In the genomic region with DNA sequence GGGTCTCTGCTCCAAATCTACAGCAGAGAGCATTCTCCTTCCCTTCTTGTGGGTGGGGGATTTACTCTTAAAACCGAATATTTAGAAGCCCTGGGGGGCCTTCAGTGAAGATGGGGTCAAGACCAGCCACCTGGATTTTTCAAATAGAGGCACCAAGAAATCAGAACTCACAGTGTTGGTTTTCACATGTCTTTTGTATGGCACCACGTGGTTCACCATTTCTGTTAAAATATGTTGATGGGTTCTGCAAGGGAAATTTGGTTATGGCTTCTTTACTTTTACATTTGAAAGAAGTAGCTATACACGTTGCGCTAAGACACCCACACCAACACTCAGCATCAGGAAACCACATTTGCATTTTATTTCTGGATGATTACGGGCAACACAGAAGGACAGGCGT, we compare ENCODE assay signal across 30 cellular contexts. TPM values are rescaled to one million over a fixed set of nuclear protein-coding genes. Genes with fewer than 3 reads are reported as not detected.
DNase-seq lines count a peak whose midpoint lies in the region; ATAC-seq, FAIRE-seq and TF ChIP-seq lines count a peak whose summit lies in the region.
"Had no signal": no experiment of that assay in that cellular context is flagged by ENCODE, and none has a peak within 500 bp of the region (broad histone marks: within the 10 kb centered on the region; RNA-seq: fewer than 3 reads in every experiment).

No MANE protein-coding gene starts in this region.

- H3K9ac ChIP-seq in HepG2 (ENCODE audit: insufficient read depth, low read depth, low read length), result no peak overlapping the region
- H3K9ac ChIP-seq: BLaER1; BLaER1 treated with 17β-estradiol and CSF1 and Interleukin-3, amounts not matched to agents 10 nM and 100 nM had no signal

- H4K20me1 ChIP-seq in HepG2 (ENCODE audit: insufficient read depth, low read length), result no peaks in the 10 kb centered on the region
- H4K20me1 ChIP-seq: BLaER1; BLaER1 treated with 17β-estradiol and CSF1 and Interleukin-3, amounts not matched to agents 10 nM and 100 nM had no signal

- ATAC-seq in HepG2 (no peak), right lobe of liver (no peak)
- ATAC-seq: A549; CD8-positive, alpha-beta T cell had no signal

- H3K27me3 ChIP-seq in HepG2 (ENCODE audit: control insufficient read depth in 1 of 2, insufficient read depth in 2 of 2, low read length in 2 of 2) (no peaks in the 10 kb centered on the region), right lobe of liver (no peaks in the 10 kb centered on the region)
- H3K27me3 ChIP-seq: BE2C, BLaER1 had no signal

- TF ChIP-seq RAD21 in HepG2 (CRISPR knock-in tag; IDR thresholded peaks at IDR 0.05), result no peak

- TF ChIP-seq CTCF in HepG2 (CRISPR knock-in tag; IDR thresholded peaks at IDR 0.05), result no peak
- no peak for TF ChIP-seq CTCF in right lobe of liver (IDR thresholded peaks at IDR 0.05)

- H3K9me3 ChIP-seq in HepG2 (ENCODE audit: low read length), result no peaks in the 10 kb centered on the region
- H3K9me3 ChIP-seq in right lobe of liver, result no peaks in the 10 kb centered on the region
- H3K9me3 ChIP-seq: A549; BE2C; BLaER1; BLaER1 treated with 17β-estradiol and CSF1 and Interleukin-3, amounts not matched to agents 10 nM and 100 nM; Caco-2 had no signal

- H3K36me3 ChIP-seq in HepG2 (replicated peaks in 1 of 2; ENCODE audit: control insufficient read depth in 1 of 2, insufficient read depth in 2 of 2, low read length in 2 of 2), result no peaks in the 10 kb centered on the region
- H3K36me3 ChIP-seq in right lobe of liver, result no peaks in the 10 kb centered on the region
- H3K36me3 ChIP-seq: BE2C; BLaER1; BLaER1 treated with 17β-estradiol and CSF1 and Interleukin-3, amounts not matched to agents 10 nM and 100 nM had no signal

- H2AFZ ChIP-seq in HepG2 (ENCODE audit: low read length), result no peak overlapping the region

- H3K4me3 ChIP-seq in HepG2 (replicated peaks in 1 of 3; ENCODE audit: insufficient read depth in 1 of 3, low read depth in 2 of 3, low read length in 3 of 3) (no peak overlapping the region), right lobe of liver (no peak overlapping the region)
- H3K4me3 ChIP-seq: A549; BLaER1; BLaER1 treated with 17β-estradiol and CSF1 and Interleukin-3, amounts not matched to agents 10 nM and 100 nM had no signal

- DNase-seq in HepG2 (ENCODE audit: low spot score), result no peak
- DNase-seq in right lobe of liver, result no peak
- DNase-seq: 8988T; ACHN; AML-193; BE2C; C1 segment of cervical spinal cord; Caco-2; Calu3; CD4-positive, alpha-beta memory T cell; CD4-positive, alpha-beta T cell; CD4-positive, CD25-positive, alpha-beta regulatory T cell; CD8-positive, alpha-beta memory T cell; CD8-positive, alpha-beta T cell; COR-L47; DMS 273 treated with DMSO at 0.1 percent for 48 hours; DMS153; DMS53; DMS79; DMS79 treated with DMSO at 0.1 percent for 48 hours; DND-41; EL had no signal

- in situ Hi-C loops in HepG2 (cut with HindIII; ENCODE audit: extremely low pct_ligation_motif_present, low pct_unique_long_range_greater_than_20kb), result no loop called here

- FAIRE-seq in HepG2 (lab: Jason Lieb, UNC), result no peak
- FAIRE-seq: A204.1, A549, D721Med had no signal

- H3K79me2 ChIP-seq in HepG2 (ENCODE audit: insufficient read depth, low read length), result no peaks in the 10 kb centered on the region

- intact Hi-C loops in HepG2 (cut with micrococcal nuclease; ENCODE audit: unreplicated experiment), result no loop called here
- intact Hi-C loops in right lobe of liver (cut with DNase I), result no loop called here

- BruUV-seq in HepG2 (replicated peaks; lab: Mats Ljungman, UMichigan), result no TSS peak

- POLR2A ChIA-PET in HepG2 (lab: Yijun Ruan, JAX), result no interaction called here

- H3K4me1 ChIP-seq in HepG2 (ENCODE audit: insufficient read depth, low read length) (no peaks in the 10 kb centered on the region), right lobe of liver (peaks cover 0 to 11% (median 0%) of the 10 kb centered on the region in 4 donors)
- H3K4me1 ChIP-seq: A549; BE2C; BLaER1; BLaER1 treated with 17β-estradiol and CSF1 and Interleukin-3, amounts not matched to agents 10 nM and 100 nM had no signal

- no peak for TF ChIP-seq POLR2A in HepG2 (IDR thresholded peaks at IDR 0.05; ENCODE audit: insufficient read depth in 1 of 2, low read depth in 2 of 2, low read length in 2 of 2)
- TF ChIP-seq POLR2A in right lobe of liver (IDR thresholded peaks at IDR 0.05), result no peak

- TF ChIP-seq EP300 in HepG2 (IDR thresholded peaks at IDR 0.05; ENCODE audit: low read depth in 2 of 2, low read length in 2 of 2), result no peak
- TF ChIP-seq EP300 in HepG2 (CRISPR knock-in tag; IDR thresholded peaks at IDR 0.05; ENCODE audit: borderline replicate concordance), result no peak

- H3K27ac ChIP-seq in HepG2 (ENCODE audit: extremely low read length, insufficient read depth, low read length) (no peak overlapping the region), right lobe of liver (no peak overlapping the region)
- H3K27ac ChIP-seq: 22Rv1; A549; BLaER1; BLaER1 treated with 17β-estradiol and CSF1 and Interleukin-3, amounts not matched to agents 10 nM and 100 nM; C4-2B had no signal

- H3K4me2 ChIP-seq in HepG2 (ENCODE audit: low read depth, low read length), result no peak overlapping the region
- H3K4me2 ChIP-seq: A549; BLaER1; BLaER1 treated with 17β-estradiol and CSF1 and Interleukin-3, amounts not matched to agents 10 nM and 100 nM had no signal

- CTCF ChIA-PET in HepG2 (lab: Yijun Ruan, JAX; ENCODE audit: low intra/inter-chr PET ratio, low total read pairs), result no interaction called here

- WGBS in HepG2 (ENCODE audit: low lambda C conversion rate), result 43% methylated on average over 6 of the region's 6 CpGs
- WGBS in right lobe of liver (ENCODE audit: insufficient coverage, low coverage, low lambda C conversion rate, missing lambda C conversion rate), result 64% methylated on average over 6 of the region's 6 CpGs

TF ChIP-seq in HepG2, 621 proteins besides CTCF, POLR2A, EP300 and RAD21:
- TF ChIP-seq, protein P1, sequence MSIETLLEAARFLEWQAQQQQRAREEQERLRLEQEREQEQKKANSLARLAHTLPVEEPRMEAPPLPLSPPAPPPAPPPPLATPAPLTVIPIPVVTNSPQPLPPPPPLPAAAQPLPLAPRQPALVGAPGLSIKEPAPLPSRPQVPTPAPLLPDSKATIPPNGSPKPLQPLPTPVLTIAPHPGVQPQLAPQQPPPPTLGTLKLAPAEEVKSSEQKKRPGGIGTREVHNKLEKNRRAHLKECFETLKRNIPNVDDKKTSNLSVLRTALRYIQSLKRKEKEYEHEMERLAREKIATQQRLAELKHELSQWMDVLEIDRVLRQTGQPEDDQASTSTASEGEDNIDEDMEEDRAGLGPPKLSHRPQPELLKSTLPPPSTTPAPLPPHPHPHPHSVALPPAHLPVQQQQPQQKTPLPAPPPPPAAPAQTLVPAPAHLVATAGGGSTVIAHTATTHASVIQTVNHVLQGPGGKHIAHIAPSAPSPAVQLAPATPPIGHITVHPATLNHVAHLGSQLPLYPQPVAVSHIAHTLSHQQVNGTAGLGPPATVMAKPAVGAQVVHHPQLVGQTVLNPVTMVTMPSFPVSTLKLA (IDR thresholded peaks at IDR 0.05), result peak; percentile 98
- no peak for TF ChIP-seq ZNF230 (CRISPR knock-in tag; IDR thresholded peaks at IDR 0.05)

RNA-seq across cellular contexts. Expression of a gene that starts 17.7 kb away (rescaled TPM):
- 0.10 and 0.31 TPM in 2 replicates for total RNA-seq in HepG2 (2016; rRNA removed; fragmentation: Illumina TruSeq; extraction: Trizol)
- total RNA-seq in HepG2 (2016; cell fraction: cytosol; rRNA removed; fragmentation: Illumina TruSeq; extraction: Trizol; ENCODE audit: low read depth), result under 0.01 and 0.10 TPM in 2 replicates
- total RNA-seq in HepG2 (2016; cell fraction: insoluble cytoplasmic fraction; rRNA removed; fragmentation: Illumina TruSeq; extraction: Trizol), result 0.15 and 0.30 TPM in 2 replicates
- 0.06 and 0.14 TPM in 2 replicates for total RNA-seq in HepG2 (2016; cell fraction: membrane; rRNA removed; fragmentation: Illumina TruSeq; extraction: Trizol)
- total RNA-seq in HepG2 (2016; cell fraction: nucleus; rRNA removed; fragmentation: Illumina TruSeq; extraction: Trizol), result 0.47 and 0.65 TPM in 2 replicates
- polyA plus RNA-seq in HepG2 (2011; rRNA removed), result 0.07 and 0.13 TPM in 2 replicates
- polyA plus RNA-seq in HepG2 (2011; cell fraction: cytosol; rRNA removed), result 0.01 and 0.09 TPM in 2 replicates
- 0.18 and 0.31 TPM in 2 replicates for polyA plus RNA-seq in HepG2 (2011; cell fraction: nucleus; rRNA removed)
- 0.03 and 0.04 TPM in 2 replicates for polyA plus RNA-seq in HepG2 (2012)
- not detected in 2 replicates for polyA plus RNA-seq in HepG2 (2016; cell fraction: cytosol; fragmentation: Illumina TruSeq; extraction: Trizol; ENCODE audit: low read depth)
- polyA plus RNA-seq in HepG2 (2016; cell fraction: insoluble cytoplasmic fraction; fragmentation: Illumina TruSeq; extraction: Trizol; ENCODE audit: low read depth), result 0.25 and 0.30 TPM in 2 replicates
- 0.08 and 0.10 TPM in 2 replicates for polyA plus RNA-seq in HepG2 (2016; cell fraction: membrane; fragmentation: Illumina TruSeq; extraction: Trizol; ENCODE audit: low read depth)
- 0.51 and 0.52 TPM in 2 replicates for polyA plus RNA-seq in HepG2 (2016; cell fraction: nucleus; fragmentation: Illumina TruSeq; extraction: Trizol; ENCODE audit: insufficient read depth, low read depth)
- polyA minus RNA-seq in HepG2 (2011; rRNA and poly(A)+ RNA removed; ENCODE audit: low replicate concordance), result 0.12 TPM in 1 of 2 replicates, not detected in the other
- 0.20 and 0.35 TPM in 2 replicates for polyA minus RNA-seq in HepG2 (2011; cell fraction: cytosol; rRNA and poly(A)+ RNA removed)
- polyA minus RNA-seq in HepG2 (2011; cell fraction: nucleus; rRNA and poly(A)+ RNA removed), result 0.25 and 0.26 TPM in 2 replicates
- total RNA-seq in right lobe of liver, result 10 to 100 TPM; 19.0 to 43.8 (median 27.7) TPM
- total RNA-seq: A172 had no signal

Comparison
In these comparisons a context has a peak if more than half of its experiments do, and no peak if none do; other contexts are left out.
1. RNA of a gene that starts 17.7 kb away (total RNA-seq): 19.0 to 43.8 TPM in right lobe of liver; under 0.01 to 0.65 TPM in HepG2; every median in the first group is over 10 times any median in the second.